In genomic region chr9:10094563-10094962, GRCh38 we compare ENCODE assay signal across 24 cellular contexts.
"Had no signal": no experiment of that assay in that cellular context is flagged by ENCODE, and none has a peak within 500 bp of the region (broad histone marks: within the 10 kb centered on the region; RNA-seq: fewer than 3 reads in every experiment).

No MANE protein-coding gene starts in this region.

- H3K4me3 ChIP-seq: colonic mucosa, coronary artery, dorsolateral prefrontal cortex, esophagus muscularis mucosa, esophagus squamous epithelium, gastrocnemius medialis, gastroesophageal sphincter, heart left ventricle, heart right ventricle had no signal

- ATAC-seq: effector memory CD8-positive, alpha-beta T cell; esophagus mucosa; foreskin keratinocyte; gastrocnemius medialis; gastroesophageal sphincter; heart left ventricle; heart right ventricle had no signal

- DNase-seq: colonic mucosa; cortex of kidney; dermis blood vessel endothelial cell; dorsolateral prefrontal cortex; effector CD4-positive, alpha-beta T cell; effector CD8-positive, alpha-beta T cell; effector memory CD4-positive, alpha-beta T cell; effector memory CD8-positive, alpha-beta T cell; endodermal cell; erythroblast; esophagus squamous epithelium; foreskin fibroblast; foreskin keratinocyte; foreskin melanocyte; gastrocnemius medialis; glutamatergic neuron; head of caudate nucleus; heart left ventricle; heart right ventricle had no signal

- H3K27me3 ChIP-seq: colonic mucosa, dorsolateral prefrontal cortex, esophagus muscularis mucosa, esophagus squamous epithelium, foreskin keratinocyte, gastrocnemius medialis, gastroesophageal sphincter, heart left ventricle, heart right ventricle had no signal

- H3K9me3 ChIP-seq: colonic mucosa, esophagus muscularis mucosa, esophagus squamous epithelium, gastrocnemius medialis, gastroesophageal sphincter had no signal

- H3K27ac ChIP-seq: colonic mucosa, coronary artery, dorsolateral prefrontal cortex, epithelial cell of prostate, esophagus muscularis mucosa, esophagus squamous epithelium, foreskin keratinocyte, gastrocnemius medialis, gastroesophageal sphincter, heart left ventricle, heart right ventricle had no signal

- H3K36me3 ChIP-seq: colonic mucosa, esophagus muscularis mucosa, esophagus squamous epithelium, gastrocnemius medialis, gastroesophageal sphincter, heart left ventricle, heart right ventricle had no signal
